Comparison of ENCODE assay signal across 8 cellular contexts in genomic region chr1:12067900-12068821, GRCh38. TPM values are rescaled to one million over a fixed set of nuclear protein-coding genes. Genes with fewer than 3 reads are reported as not detected.
A peak's percentile ranks its signal among the peaks of the same experiment; 100 is the strongest.
DNase-seq lines count a peak whose midpoint lies in the region; ATAC-seq and TF ChIP-seq lines count a peak whose summit lies in the region.

No MANE protein-coding gene starts in this region.

- no peak overlapping the region for H3K4me3 Mint-ChIP-seq in activated CD8-positive, alpha-beta T cell treated with anti-CD3 and anti-CD28 coated beads, Interleukin-2, amount 10 ng/mL, durations not matched to agents 7 days and 5 days
- H3K4me3 Mint-ChIP-seq in CD8-positive, alpha-beta T cell = no peak overlapping the region

- 43 to 70% methylated on average over 14 of the region's 14 CpGs for WGBS in lung, 2 donors

- H3K9me3 Mint-ChIP-seq in activated CD8-positive, alpha-beta T cell treated with anti-CD3 and anti-CD28 coated beads, Interleukin-2, amount 10 ng/mL, durations not matched to agents 7 days and 5 days (ENCODE audit: insufficient read depth) = no peaks in the 10 kb centered on the region
- no peaks in the 10 kb centered on the region for H3K9me3 Mint-ChIP-seq in CD8-positive, alpha-beta T cell

- H3K27ac ChIP-seq in HEK293 (ENCODE audit: extremely low read depth, low read depth, low read length) (no peak overlapping the region), lung (ENCODE audit: low read depth in 1 of 2, low read length in 1 of 2) (no peak overlapping the region)
- H3K27ac ChIP-seq in CD8-positive, alpha-beta T cell (ENCODE audit: low read depth, low read length) = no peak overlapping the region

- intact Hi-C loops in CD8-positive, alpha-beta T cell (cut with DNase I, micrococcal nuclease) = no loop called here

- DNase-seq in EL (peak; percentile 74), lung (ENCODE audit: low spot score) (no peak), mucosa of gallbladder (ENCODE audit: low spot score) (no peak), NCI-H2081 treated with DMSO at 0.1 percent for 48 hours (lab: John Stamatoyannopoulos, UW) (no peak)
- peak; percentile 50 for DNase-seq in activated CD8-positive, alpha-beta T cell treated with anti-CD3 and anti-CD28 coated beads, Interleukin-2, amount 10 ng/mL, durations not matched to agents 7 days and 5 days
- no peak for DNase-seq in CD8-positive, alpha-beta T cell
- DNase-seq in effector CD4-positive, alpha-beta T cell = no peak

- ATAC-seq in activated CD8-positive, alpha-beta T cell treated with anti-CD3 and anti-CD28 coated beads, Interleukin-2, amount 10 ng/mL, durations not matched to agents 7 days and 5 days = no peak
- peak; percentile 67 for ATAC-seq in lung (ENCODE audit: insufficient read depth, low FRiP score)
- no peak for ATAC-seq in CD8-positive, alpha-beta T cell

- peaks cover 57% of the 10 kb centered on the region for H3K4me1 Mint-ChIP-seq in activated CD8-positive, alpha-beta T cell treated with anti-CD3 and anti-CD28 coated beads, Interleukin-2, amount 10 ng/mL, durations not matched to agents 7 days and 5 days (ENCODE audit: low read depth)
- peaks cover 36% of the 10 kb centered on the region for H3K4me1 Mint-ChIP-seq in CD8-positive, alpha-beta T cell (ENCODE audit: low read depth)

- no peaks in the 10 kb centered on the region for H3K36me3 Mint-ChIP-seq in activated CD8-positive, alpha-beta T cell treated with anti-CD3 and anti-CD28 coated beads, Interleukin-2, amount 10 ng/mL, durations not matched to agents 7 days and 5 days (ENCODE audit: low read depth)
- no peaks in the 10 kb centered on the region for H3K36me3 Mint-ChIP-seq in CD8-positive, alpha-beta T cell

- H3K27ac Mint-ChIP-seq in activated CD8-positive, alpha-beta T cell treated with anti-CD3 and anti-CD28 coated beads, Interleukin-2, amount 10 ng/mL, durations not matched to agents 7 days and 5 days = peak overlapping the region; percentile 44
- no peak overlapping the region for H3K27ac Mint-ChIP-seq in CD8-positive, alpha-beta T cell

- POLR2A ChIA-PET in HEK293 (lab: Yijun Ruan, JAX) = interaction anchor here (0.9 to 1.0 kb wide), 2 partner anchors 11 to 31 kb away, joined by 3 read pairs; no protein-coding TSS in a partner anchor
- POLR2A ChIA-PET in activated CD8-positive, alpha-beta T cell treated with anti-CD3 and anti-CD28 coated beads, Interleukin-2, amount 10 ng/mL, durations not matched to agents 7 days and 5 days (lab: Charles Lee) = interaction anchor here (0.8 to 9.8 kb wide), 2 partner anchors 153 to 159 kb away, joined by 3 to 95 read pairs; no protein-coding TSS in a partner anchor
- POLR2A ChIA-PET in CD8-positive, alpha-beta T cell (lab: Charles Lee) = no interaction called here

- H3K9me3 ChIP-seq in HEK293 (ENCODE audit: control insufficient read depth, insufficient read depth, low read depth, low read length) (no peaks in the 10 kb centered on the region), lung (ENCODE audit: control insufficient read depth in 2 of 2, insufficient read depth in 1 of 2, low read length in 1 of 2) (peaks cover 0 to 2% of the 10 kb centered on the region in 2 donors)
- H3K9me3 ChIP-seq in CD8-positive, alpha-beta T cell (ENCODE audit: low read length) = no peaks in the 10 kb centered on the region

- TF ChIP-seq CTCF in HEK293 (tag by site-specific recombination; IDR thresholded peaks at IDR 0.05) (no peak), lung (IDR thresholded peaks at IDR 0.05; ENCODE audit: control extremely low read depth, extremely low read depth) (no peak)
- TF ChIP-seq CTCF in CD8-positive, alpha-beta T cell (IDR thresholded peaks at IDR 0.05) = no peak

- peaks cover 3% of the 10 kb centered on the region for H3K27me3 ChIP-seq in lung (ENCODE audit: control insufficient read depth, insufficient read depth)
- H3K27me3 ChIP-seq in CD8-positive, alpha-beta T cell (ENCODE audit: insufficient read depth, low read length) = peaks cover 11% of the 10 kb centered on the region

- H3K4me3 ChIP-seq in HEK293 (ENCODE audit: low read depth, low read length) (no peak overlapping the region), lung (no peak overlapping the region)
- H3K4me3 ChIP-seq in CD8-positive, alpha-beta T cell (ENCODE audit: low read depth, low read length) = no peak overlapping the region

- H3K4me1 ChIP-seq in HEK293 (ENCODE audit: control insufficient read depth, insufficient read depth, low read length) (no peaks in the 10 kb centered on the region), lung (ENCODE audit: control insufficient read depth in 2 of 2, insufficient read depth in 2 of 2, low read length in 2 of 2) (peaks cover 0 to 8% of the 10 kb centered on the region in 2 donors)
- H3K4me1 ChIP-seq in CD8-positive, alpha-beta T cell (ENCODE audit: insufficient read depth, low read length) = peaks cover 20% of the 10 kb centered on the region

- H3K36me3 ChIP-seq in HEK293 (ENCODE audit: control insufficient read depth in 2 of 2, insufficient read depth in 1 of 2, low read length in 2 of 2) = no peaks in the 10 kb centered on the region
- no peaks in the 10 kb centered on the region for H3K36me3 ChIP-seq in lung (ENCODE audit: control insufficient read depth in 2 of 2, insufficient read depth in 2 of 2, low read length in 2 of 2)
- H3K36me3 ChIP-seq in CD8-positive, alpha-beta T cell (ENCODE audit: insufficient read depth, low read length) = no peaks in the 10 kb centered on the region

- peaks cover 44% of the 10 kb centered on the region for H3K27me3 Mint-ChIP-seq in activated CD8-positive, alpha-beta T cell treated with anti-CD3 and anti-CD28 coated beads, Interleukin-2, amount 10 ng/mL, durations not matched to agents 7 days and 5 days (ENCODE audit: low read depth)
- peaks cover 47% of the 10 kb centered on the region for H3K27me3 Mint-ChIP-seq in CD8-positive, alpha-beta T cell (ENCODE audit: low read depth)

- CTCF ChIA-PET in HEK293 (lab: Yijun Ruan, JAX) = interaction anchor here (0.6 to 1.4 kb wide), 3 partner anchors 11 to 230 kb away, joined by 3 to 4 read pairs (median 3); no protein-coding TSS in a partner anchor
- CTCF ChIA-PET in activated CD8-positive, alpha-beta T cell treated with anti-CD3 and anti-CD28 coated beads, Interleukin-2, amount 10 ng/mL, durations not matched to agents 7 days and 5 days (lab: Charles Lee) = interaction anchor here (0.7 to 2.4 kb wide), 5 partner anchors 8 to 93 kb away, joined by 3 to 19 read pairs (median 4); no protein-coding TSS in a partner anchor
- CTCF ChIA-PET in CD8-positive, alpha-beta T cell (lab: Charles Lee) = interaction anchor here (0.8 to 1.9 kb wide), 4 partner anchors 12 to 57 kb away, joined by 3 to 5 read pairs (median 4); no protein-coding TSS in a partner anchor

TF ChIP-seq in HEK293, 187 proteins besides CTCF, POLR2A, EP300 and RAD21:
- TF ChIP-seq, protein P1, sequence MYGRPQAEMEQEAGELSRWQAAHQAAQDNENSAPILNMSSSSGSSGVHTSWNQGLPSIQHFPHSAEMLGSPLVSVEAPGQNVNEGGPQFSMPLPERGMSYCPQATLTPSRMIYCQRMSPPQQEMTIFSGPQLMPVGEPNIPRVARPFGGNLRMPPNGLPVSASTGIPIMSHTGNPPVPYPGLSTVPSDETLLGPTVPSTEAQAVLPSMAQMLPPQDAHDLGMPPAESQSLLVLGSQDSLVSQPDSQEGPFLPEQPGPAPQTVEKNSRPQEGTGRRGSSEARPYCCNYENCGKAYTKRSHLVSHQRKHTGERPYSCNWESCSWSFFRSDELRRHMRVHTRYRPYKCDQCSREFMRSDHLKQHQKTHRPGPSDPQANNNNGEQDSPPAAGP (tag by site-specific recombination; IDR thresholded peaks at IDR 0.05) = 0 out of 2 replicates have a peak, but pooled peaks have one; percentile 25
- no peak for TF ChIP-seq ZNF202 (tag by site-specific recombination; IDR thresholded peaks at IDR 0.05; ENCODE audit: borderline replicate concordance)
TF ChIP-seq in HEK293: peak in this region for 1.

RNA-seq across cellular contexts. Expression of gene TNFRSF8, which starts 5.1 kb away (rescaled TPM):
- total RNA-seq in activated CD8-positive, alpha-beta T cell treated with anti-CD3 and anti-CD28 coated beads, Interleukin-2, amount 10 ng/mL, durations not matched to agents 7 days and 5 days = under 1 TPM; 0.95 to 0.97 TPM
- total RNA-seq in lung = 1 to 10 TPM; 1.6 to 1.9 TPM
- polyA plus RNA-seq in lung = 1 to 10 TPM; 2.2 to 5.3 TPM
- not detected for total RNA-seq in CD8-positive, alpha-beta T cell
- total RNA-seq in mucosa of gallbladder = 2.3 TPM

RNA-seq across cellular contexts. Expression of gene MIIP, which starts 48.9 kb away (rescaled TPM):
- 10 to 100 TPM; 34.7 to 37.4 TPM for total RNA-seq in activated CD8-positive, alpha-beta T cell treated with anti-CD3 and anti-CD28 coated beads, Interleukin-2, amount 10 ng/mL, durations not matched to agents 7 days and 5 days
- total RNA-seq in lung (10 to 100 TPM; 16.1 to 45.8 TPM), mucosa of gallbladder (20.9 TPM)
- 10 to 100 TPM; 33.1 to 58.0 TPM for polyA plus RNA-seq in lung
- 10 to 100 TPM; 21.2 to 21.5 TPM for total RNA-seq in CD8-positive, alpha-beta T cell

Comparison
In these comparisons a context has a peak if more than half of its experiments do, and no peak if none do; other contexts are left out.
1. DNase-seq: peak in EL (single experiment) and activated CD8-positive, alpha-beta T cell treated with anti-CD3 and anti-CD28 coated beads, Interleukin-2, amount 10 ng/mL, durations not matched to agents 7 days and 5 days (single experiment); none in lung (single experiment), CD8-positive, alpha-beta T cell (0 of 7), mucosa of gallbladder (single experiment), effector CD4-positive, alpha-beta T cell (single experiment) and NCI-H2081 treated with DMSO at 0.1 percent for 48 hours (single experiment).